Comparison of ENCODE assay signal across 16 cellular contexts in the genomic region with DNA sequence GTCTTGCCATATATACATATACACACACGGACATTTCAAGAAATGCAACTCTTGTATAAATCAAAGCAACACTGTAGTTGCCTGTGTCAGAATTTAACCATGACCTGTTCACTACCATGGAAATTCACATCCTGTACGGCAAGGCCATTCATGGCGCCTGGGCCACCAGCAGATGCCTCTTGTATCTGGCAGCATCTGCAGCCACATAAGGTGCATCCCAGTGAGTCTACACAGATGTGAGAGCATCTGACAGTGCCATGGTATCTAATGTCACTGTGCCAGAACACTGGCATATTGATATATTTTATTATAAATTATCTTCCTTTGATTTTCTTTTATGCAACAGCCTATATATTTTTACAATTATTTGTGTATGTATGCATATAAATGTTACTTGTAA. TPM values are rescaled to one million over a fixed set of nuclear protein-coding genes. Genes with fewer than 3 reads are reported as not detected.
DNase-seq lines count a peak whose midpoint lies in the region; ATAC-seq and TF ChIP-seq lines count a peak whose summit lies in the region.
"Had no signal": no experiment of that assay in that cellular context is flagged by ENCODE, and none has a peak within 500 bp of the region (broad histone marks: within the 10 kb centered on the region; RNA-seq: fewer than 3 reads in every experiment).

No MANE protein-coding gene starts in this region.

- H3K9me3 ChIP-seq in mesenchymal stem cell (ENCODE audit: control insufficient read depth, low read length) (no peaks in the 10 kb centered on the region), smooth muscle cell (replicated peaks; ENCODE audit: low read depth) (no peaks in the 10 kb centered on the region), uterus (no peaks in the 10 kb centered on the region), HAP-1 (no peaks in the 10 kb centered on the region)
- H3K9me3 ChIP-seq: BLaER1 treated with 17β-estradiol and CSF1 and Interleukin-3, amounts not matched to agents 10 nM and 100 nM had no signal

- no peak overlapping the region for H3K14ac ChIP-seq in mesenchymal stem cell (ENCODE audit: low read length in 2 of 2)

- H3K79me1 ChIP-seq in mesenchymal stem cell (replicated peaks; ENCODE audit: low read length, poor library complexity, severe bottlenecking), result peaks cover 4% of the 10 kb centered on the region

- no peak overlapping the region for H2BK12ac ChIP-seq in mesenchymal stem cell (ENCODE audit: low read length in 2 of 2)

- peak overlapping the region; percentile 36 to 38 for H3K27ac ChIP-seq in coronary artery
- no peak overlapping the region for H3K27ac ChIP-seq in mesenchymal stem cell (ENCODE audit: low read length, poor library complexity, severe bottlenecking)
- H3K27ac ChIP-seq in smooth muscle cell (ENCODE audit: low read depth), result peak overlapping the region; percentile 93
- peak overlapping the region; percentile 56 to 72 for H3K27ac ChIP-seq in uterus
- H3K27ac ChIP-seq: BLaER1 treated with 17β-estradiol and CSF1 and Interleukin-3, amounts not matched to agents 10 nM and 100 nM had no signal

- in situ Hi-C loops in HAP-1 (cut with MboI; ENCODE audit: low sequenced_read_pairs), result no loop called here

- H3K4me1 ChIP-seq in mesenchymal stem cell (ENCODE audit: control insufficient read depth, insufficient read depth, low read depth, low read length) (peaks cover 3% of the 10 kb centered on the region), smooth muscle cell (ENCODE audit: low read depth) (peaks cover 41% of the 10 kb centered on the region), uterus (peaks cover 13 to 28% of the 10 kb centered on the region in 2 donors), HAP-1 (peaks cover 47% of the 10 kb centered on the region)

- no peak for TF ChIP-seq POLR2A in uterus (IDR thresholded peaks at IDR 0.05)

- H4K8ac ChIP-seq in mesenchymal stem cell (ENCODE audit: low read length), result no peak overlapping the region

- H3K9ac ChIP-seq in mesenchymal stem cell (ENCODE audit: low read length), result peak overlapping the region; percentile 70
- no peak overlapping the region for H3K9ac ChIP-seq in smooth muscle cell (ENCODE audit: low read depth)
- H3K9ac ChIP-seq: BLaER1 treated with 17β-estradiol and CSF1 and Interleukin-3, amounts not matched to agents 10 nM and 100 nM had no signal

- no peak overlapping the region for H3K4ac ChIP-seq in mesenchymal stem cell (ENCODE audit: low read depth in 1 of 2, low read length in 2 of 2)

- H3K36me3 ChIP-seq in mesenchymal stem cell (ENCODE audit: control insufficient read depth in 1 of 2, insufficient read depth in 2 of 2, low read depth in 1 of 2, low read length in 2 of 2) (peaks cover 0 to 61% of the 10 kb centered on the region in 2 experiments), smooth muscle cell (ENCODE audit: low read depth) (peaks cover 6% of the 10 kb centered on the region), uterus (no peaks in the 10 kb centered on the region), HAP-1 (replicated peaks) (no peaks in the 10 kb centered on the region)
- H3K36me3 ChIP-seq: BLaER1 treated with 17β-estradiol and CSF1 and Interleukin-3, amounts not matched to agents 10 nM and 100 nM had no signal

- TF ChIP-seq CTCF in coronary artery (IDR thresholded peaks at IDR 0.05) (no peak), smooth muscle cell (IDR thresholded peaks at IDR 0.05; ENCODE audit: borderline replicate concordance, insufficient read depth, poor library complexity, severe bottlenecking) (no peak), uterus (IDR thresholded peaks at IDR 0.05) (no peak)

- H3K79me2 ChIP-seq in smooth muscle cell (ENCODE audit: low read depth), result peaks cover 70% of the 10 kb centered on the region

- intact Hi-C loops in uterus (cut with DNase I; ENCODE audit: low total_unique reads), result loop anchor here (10.0 kb wide), 1 partner anchor 75 kb away; no protein-coding TSS in a partner anchor

- H4K20me1 ChIP-seq in smooth muscle cell (ENCODE audit: low read depth), result peaks cover 73% of the 10 kb centered on the region
- H4K20me1 ChIP-seq: BLaER1 treated with 17β-estradiol and CSF1 and Interleukin-3, amounts not matched to agents 10 nM and 100 nM had no signal

- H3F3A ChIP-seq in smooth muscle cell (ENCODE audit: low read depth), result peaks cover 37% of the 10 kb centered on the region

- H3K27me3 ChIP-seq in mesenchymal stem cell (ENCODE audit: control insufficient read depth in 1 of 2, insufficient read depth in 1 of 2, low read length in 2 of 2) (no peaks in the 10 kb centered on the region), smooth muscle cell (ENCODE audit: low read depth) (no peaks in the 10 kb centered on the region), uterus (no peaks in the 10 kb centered on the region), HAP-1 (ENCODE audit: low read depth) (no peaks in the 10 kb centered on the region)
- H3K27me3 ChIP-seq: BLaER1 treated with 17β-estradiol and CSF1 and Interleukin-3, amounts not matched to agents 10 nM and 100 nM had no signal

- 95% methylated on average over 3 of the region's 3 CpGs for WGBS in mesenchymal stem cell
- 98% methylated on average over 3 of the region's 3 CpGs for WGBS in smooth muscle cell (ENCODE audit: low lambda C conversion rate)

- H3K23ac ChIP-seq in mesenchymal stem cell (ENCODE audit: low read length in 2 of 2), result no peak overlapping the region

- H2AFZ ChIP-seq in mesenchymal stem cell (ENCODE audit: low read depth, low read length), result no peak overlapping the region
- no peak overlapping the region for H2AFZ ChIP-seq in smooth muscle cell (ENCODE audit: low read depth)

- no peak overlapping the region for H3K4me2 ChIP-seq in mesenchymal stem cell (ENCODE audit: low read length, poor library complexity, severe bottlenecking)
- peak overlapping the region; percentile 52 for H3K4me2 ChIP-seq in smooth muscle cell
- H3K4me2 ChIP-seq: BLaER1 treated with 17β-estradiol and CSF1 and Interleukin-3, amounts not matched to agents 10 nM and 100 nM had no signal

- no peak for DNase-seq in coronary artery (ENCODE audit: low spot score)
- no peak for DNase-seq in mesenchymal stem cell
- no peak for DNase-seq in smooth muscle cell (lab: John Stamatoyannopoulos, UW; ENCODE audit: unreplicated experiment)
- DNase-seq in uterus, result no peak
- DNase-seq in HAP-1 (ENCODE audit: low spot score in 2 of 2), result no peak
- DNase-seq in AG20443 (ENCODE audit: low spot score), result no peak
- DNase-seq: ACHN; CD8-positive, alpha-beta T cell; KG1; NCI-H1092 treated with DMSO at 0.1 percent for 48 hours; NCI-H2029 treated with DMSO at 0.1 percent for 48 hours; NCI-H226; NCI-H510A treated with DMSO at 0.1 percent for 48 hours; NCI-H748 treated with DMSO at 0.1 percent for 48 hours had no signal

- no peak overlapping the region for H4K91ac ChIP-seq in mesenchymal stem cell (ENCODE audit: low read length)

- H3K4me3 ChIP-seq in coronary artery (no peak overlapping the region), mesenchymal stem cell (ENCODE audit: insufficient read depth in 1 of 2, low read depth in 1 of 2, low read length in 2 of 2) (no peak overlapping the region), smooth muscle cell (no peak overlapping the region), uterus (no peak overlapping the region), HAP-1 (no peak overlapping the region)
- H3K4me3 ChIP-seq: BLaER1 treated with 17β-estradiol and CSF1 and Interleukin-3, amounts not matched to agents 10 nM and 100 nM had no signal

- no peak overlapping the region for H2BK5ac ChIP-seq in mesenchymal stem cell (ENCODE audit: low read depth, low read length, poor library complexity, severe bottlenecking)

- H2BK15ac ChIP-seq in mesenchymal stem cell (ENCODE audit: low read depth, poor library complexity, severe bottlenecking), result no peak overlapping the region

- H3K18ac ChIP-seq in mesenchymal stem cell (ENCODE audit: low read depth in 1 of 2, low read length in 2 of 2), result peak overlapping the region in 1 of 2 experiments; percentile 71

- ATAC-seq in HG02759 (IDR thresholded peaks at IDR 0.05; ENCODE audit: unreplicated experiment), result no peak
- ATAC-seq: CD8-positive, alpha-beta T cell had no signal

- H2AK5ac ChIP-seq in mesenchymal stem cell (ENCODE audit: low read length, severe bottlenecking), result no peak overlapping the region

- no peak overlapping the region for H2BK120ac ChIP-seq in mesenchymal stem cell (ENCODE audit: low read depth, low read length)

RNA-seq across cellular contexts. Expression of gene PDZRN3, which starts 25.1 kb away (rescaled TPM):
- 18.3 TPM for polyA plus RNA-seq in mesenchymal stem cell (2013, experiment 1 of 2)
- polyA plus RNA-seq in mesenchymal stem cell (2013, experiment 2 of 2), result 17.2 TPM
- total RNA-seq in smooth muscle cell, result 99.5 and 125 TPM in 2 replicates
- polyA plus RNA-seq in smooth muscle cell, result 118 and 128 TPM in 2 replicates
- 100 to 1,000 TPM in 2 of 4 donors, 10 to 100 TPM in 2; 87.3 to 268 (median 107) TPM for total RNA-seq in uterus
- total RNA-seq: CD8-positive, alpha-beta T cell had no signal
